Comparison of ENCODE assay signal across 14 cellular contexts in the genomic region with DNA sequence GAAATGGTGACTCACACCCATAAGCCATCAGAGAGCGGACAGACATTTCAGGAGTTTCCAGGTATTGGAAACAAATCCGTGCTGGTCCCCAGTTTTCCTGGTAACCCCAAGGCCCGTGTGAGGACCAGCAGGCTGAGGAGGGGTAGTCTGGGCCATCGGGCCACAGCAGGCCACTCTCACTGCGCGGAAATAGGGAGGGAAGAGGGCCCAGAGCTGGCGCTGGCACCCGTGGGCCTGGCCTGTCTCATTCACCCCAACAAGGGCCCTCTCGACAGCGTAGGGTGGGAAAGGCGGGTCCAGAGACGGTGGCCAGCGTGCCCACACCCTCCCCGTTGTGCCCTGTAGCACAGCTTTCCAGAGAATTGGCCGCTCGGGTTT. TPM values are rescaled to one million over a fixed set of nuclear protein-coding genes. Genes with fewer than 3 reads are reported as not detected.
DNase-seq lines count a peak whose midpoint lies in the region; ATAC-seq and TF ChIP-seq lines count a peak whose summit lies in the region.
"Had no signal": no experiment of that assay in that cellular context is flagged by ENCODE, and none has a peak within 500 bp of the region (broad histone marks: within the 10 kb centered on the region; RNA-seq: fewer than 3 reads in every experiment).

No MANE protein-coding gene starts in this region.

- intact Hi-C loops in esophagus muscularis mucosa (cut with DNase I): no loop called here

- no peak for TF ChIP-seq EP300 in esophagus muscularis mucosa (IDR thresholded peaks at IDR 0.05)

- in situ Hi-C loops in GM23248 (cut with MboI): no loop called here

- H3K27me3 ChIP-seq in GM23248 (replicated peaks; ENCODE audit: insufficient read depth) (no peaks in the 10 kb centered on the region), OCI-LY3 (ENCODE audit: low read depth, low read length) (no peaks in the 10 kb centered on the region), esophagus muscularis mucosa (peaks cover 0 to 8% (median 0%) of the 10 kb centered on the region in 4 donors)
- H3K27me3 ChIP-seq: upper lobe of left lung had no signal

- no peak overlapping the region for H3K27ac ChIP-seq in GM23248
- no peak overlapping the region for H3K27ac ChIP-seq in OCI-LY3 (ENCODE audit: low read length)
- no peak overlapping the region for H3K27ac ChIP-seq in esophagus muscularis mucosa (replicated peaks in 1 of 4)
- H3K27ac ChIP-seq: KMS-11, prostate gland, upper lobe of left lung had no signal

- H3K9me3 ChIP-seq in GM23248 (ENCODE audit: low read depth) (no peaks in the 10 kb centered on the region), OCI-LY3 (ENCODE audit: insufficient read depth, low read length) (no peaks in the 10 kb centered on the region), esophagus muscularis mucosa (no peaks in the 10 kb centered on the region)
- H3K9me3 ChIP-seq: prostate gland, upper lobe of left lung had no signal

- TF ChIP-seq CTCF in OCI-LY3 (IDR thresholded peaks at IDR 0.05; ENCODE audit: low read depth, low read length) (no peak), esophagus muscularis mucosa (IDR thresholded peaks at IDR 0.05) (no peak)

- WGBS in GM23248 (ENCODE audit: low coverage in 1 of 2, low lambda C conversion rate in 2 of 2, missing lambda C conversion rate in 2 of 2), 2 experiments: 17% methylated on average over 16 of the region's 16 CpGs
- WGBS in esophagus muscularis mucosa: 47% methylated on average over 4 of the region's 16 CpGs

- H3K36me3 ChIP-seq in GM23248 (ENCODE audit: low read depth): no peaks in the 10 kb centered on the region
- H3K36me3 ChIP-seq in OCI-LY3 (replicated peaks; ENCODE audit: low read depth, low read length): no peaks in the 10 kb centered on the region
- H3K36me3 ChIP-seq in esophagus muscularis mucosa: no peaks in the 10 kb centered on the region
- H3K36me3 ChIP-seq: prostate gland, upper lobe of left lung had no signal

- H3K4me2 ChIP-seq in GM23248 (ENCODE audit: unreplicated experiment) (no peak overlapping the region), OCI-LY3 (ENCODE audit: low read length) (peak overlapping the region; percentile 32)
- H3K4me2 ChIP-seq: KMS-11 had no signal

- H3K4me3 ChIP-seq in GM23248: no peak overlapping the region
- H3K4me3 ChIP-seq in OCI-LY3 (ENCODE audit: low read length): no peak overlapping the region; the same call in 1 of the 2 replicates
- H3K4me3 ChIP-seq in esophagus muscularis mucosa: peak overlapping the region in 1 of 4 donors; percentile 24
- H3K4me3 ChIP-seq: prostate gland, upper lobe of left lung had no signal

- H3K79me2 ChIP-seq in GM23248 (ENCODE audit: insufficient read depth): no peaks in the 10 kb centered on the region
- H3K79me2 ChIP-seq in OCI-LY3 (ENCODE audit: low read length): no peaks in the 10 kb centered on the region

- H3K9ac ChIP-seq in GM23248 (no peak overlapping the region), OCI-LY3 (ENCODE audit: low read length) (no peak overlapping the region)
- H3K9ac ChIP-seq: KMS-11 had no signal

- ATAC-seq in esophagus mucosa (peak; percentile 30), GM18870 (IDR thresholded peaks at IDR 0.05; ENCODE audit: unreplicated experiment) (no peak), HG02852 (IDR thresholded peaks at IDR 0.05; ENCODE audit: unreplicated experiment) (no peak)

- H3K4me1 ChIP-seq in GM23248 (ENCODE audit: insufficient read depth) (no peaks in the 10 kb centered on the region), OCI-LY3 (ENCODE audit: low read length) (no peaks in the 10 kb centered on the region), esophagus muscularis mucosa (peaks cover 6 to 27% (median 18%) of the 10 kb centered on the region in 4 donors)
- H3K4me1 ChIP-seq: prostate gland had no signal

- no peaks in the 10 kb centered on the region for H3F3A ChIP-seq in GM23248 (ENCODE audit: insufficient read depth)

- no peaks in the 10 kb centered on the region for H4K20me1 ChIP-seq in GM23248 (ENCODE audit: insufficient read depth)
- no peaks in the 10 kb centered on the region for H4K20me1 ChIP-seq in OCI-LY3 (ENCODE audit: insufficient read depth, low read length)

- DNase-seq in DMS53 (lab: John Stamatoyannopoulos, UW) (peak; percentile 70), GM23248 (no peak), COLO829 (ENCODE audit: low spot score) (no peak), esophagus muscularis mucosa (ENCODE audit: extremely low spot score) (no peak)
- DNase-seq: central memory CD4-positive, alpha-beta T cell; DMS 273 treated with DMSO at 0.1 percent for 48 hours; NCI-H187 treated with DMSO at 0.1 percent for 48 hours had no signal

- no peak for TF ChIP-seq POLR2A in esophagus muscularis mucosa (IDR thresholded peaks at IDR 0.05; ENCODE audit: low read depth)

- H2AFZ ChIP-seq in GM23248 (peak overlapping the region; percentile 74), OCI-LY3 (ENCODE audit: low read depth, low read length) (peak overlapping the region; percentile 97)

- H3K9me2 ChIP-seq in GM23248 (ENCODE audit: insufficient read depth): no peaks in the 10 kb centered on the region

RNA-seq across cellular contexts. Expression of a gene that starts 13.6 kb away (rescaled TPM):
- 13.4 and 23.8 TPM in 2 replicates for total RNA-seq in GM23248 (2014; rRNA removed; shearing (Covaris generic))
- 21.7 and 24.5 TPM in 2 replicates for polyA plus RNA-seq in GM23248 (2016; fragmentation: Nextera tagmentation; extraction: Ambion mirVana)
- total RNA-seq in esophagus mucosa (13.6 TPM), esophagus muscularis mucosa (10 to 100 TPM; 11.2 to 20.0 (median 16.5) TPM)
